ENCODE assay signal across 17 cellular contexts in genomic region chr3:13839766-13840340, GRCh38. TPM values are rescaled to one million over a fixed set of nuclear protein-coding genes. Genes with fewer than 3 reads are reported as not detected.
"Had no signal": no experiment of that assay in that cellular context is flagged by ENCODE, and none has a peak within 500 bp of the region (broad histone marks: within the 10 kb centered on the region; RNA-seq: fewer than 3 reads in every experiment).

No MANE protein-coding gene starts in this region.

- H3K9me3 Mint-ChIP-seq: activated CD4-positive, alpha-beta T cell treated with anti-CD3 and anti-CD28 coated beads, Interleukin-2, amount 10 ng/mL, durations not matched to agents 7 days and 5 days; activated naive CD8-positive, alpha-beta T cell treated with anti-CD3 and anti-CD28 coated beads, Interleukin-2, amount 10 ng/mL, durations not matched to agents 7 days and 5 days; activated T-cell treated with anti-CD3 and anti-CD28 coated beads, Interleukin-2, amount 50 U/mL, for 24 hours; activated T-helper 2 cell treated with anti-CD3 and anti-CD28 coated beads, Interferon-gamma antibody, Interleukin-2, Interleukin-4, amounts not matched to agents 10 μg/mL and 5 μg/mL and 100 μg/mL, durations not matched to agents 14 hours and 24 hours and 36 hours; naive thymus-derived CD8-positive, alpha-beta T cell had no signal

- DNase-seq: activated CD4-positive, alpha-beta T cell treated with anti-CD3 and anti-CD28 coated beads, Interleukin-2, amount 10 ng/mL, durations not matched to agents 7 days and 5 days; activated CD8-positive, alpha-beta T cell treated with anti-CD3 and anti-CD28 coated beads, Interleukin-2, amount 10 ng/mL, durations not matched to agents 7 days and 5 days; activated naive CD4-positive, alpha-beta T cell treated with Interleukin-2 at 50 U/mL for 16 hours; activated naive CD8-positive, alpha-beta T cell treated with anti-CD3 and anti-CD28 coated beads, Interleukin-2, amount 10 ng/mL, durations not matched to agents 7 days and 5 days; activated T-cell treated with anti-CD3 and anti-CD28 coated beads, Interleukin-2, amount 50 U/mL, for 24 hours; gastrocnemius medialis; heart left ventricle; kidney glomerular epithelial cell; mesendoderm; naive thymus-derived CD8-positive, alpha-beta T cell; stimulated activated CD4-positive, alpha-beta T cell treated with anti-CD3 and anti-CD28 coated beads, Interleukin-2, amount 100 ng/mL, for 24 hours; stimulated activated naive CD4-positive, alpha-beta T cell treated with Interleukin-2 at 50 U/mL for 16 hours; thyroid gland had no signal

- H3K79me2 ChIP-seq: parathyroid adenoma had no signal

- H3K9ac ChIP-seq: parathyroid adenoma had no signal

- H3K36me3 Mint-ChIP-seq: activated naive CD8-positive, alpha-beta T cell treated with anti-CD3 and anti-CD28 coated beads, Interleukin-2, amount 10 ng/mL, durations not matched to agents 7 days and 5 days had no signal

- H3K4me3 ChIP-seq: coronary artery, gastrocnemius medialis, heart left ventricle, thyroid gland had no signal

- H3K27me3 Mint-ChIP-seq: activated CD4-positive, alpha-beta T cell treated with anti-CD3 and anti-CD28 coated beads, Interleukin-2, amount 10 ng/mL, durations not matched to agents 7 days and 5 days; activated naive CD8-positive, alpha-beta T cell treated with anti-CD3 and anti-CD28 coated beads, Interleukin-2, amount 10 ng/mL, durations not matched to agents 7 days and 5 days; activated T-cell treated with anti-CD3 and anti-CD28 coated beads, Interleukin-2, amount 50 U/mL, for 24 hours had no signal

- H3K4me1 Mint-ChIP-seq: activated CD4-positive, alpha-beta T cell treated with anti-CD3 and anti-CD28 coated beads, Interleukin-2, amount 10 ng/mL, durations not matched to agents 7 days and 5 days; activated naive CD8-positive, alpha-beta T cell treated with anti-CD3 and anti-CD28 coated beads, Interleukin-2, amount 10 ng/mL, durations not matched to agents 7 days and 5 days had no signal

- H3K4me1 ChIP-seq: gastrocnemius medialis, heart left ventricle, parathyroid adenoma, thyroid gland had no signal

- H3K36me3 ChIP-seq: gastrocnemius medialis, heart left ventricle, thyroid gland had no signal

- H3K27ac Mint-ChIP-seq: activated CD4-positive, alpha-beta T cell treated with anti-CD3 and anti-CD28 coated beads, Interleukin-2, amount 10 ng/mL, durations not matched to agents 7 days and 5 days; activated CD8-positive, alpha-beta T cell treated with anti-CD3 and anti-CD28 coated beads, Interleukin-2, amount 10 ng/mL, durations not matched to agents 7 days and 5 days; activated naive CD8-positive, alpha-beta T cell treated with anti-CD3 and anti-CD28 coated beads, Interleukin-2, amount 10 ng/mL, durations not matched to agents 7 days and 5 days; activated T-cell treated with anti-CD3 and anti-CD28 coated beads, Interleukin-2, amount 50 U/mL, for 24 hours; activated T-helper 2 cell treated with anti-CD3 and anti-CD28 coated beads, Interferon-gamma antibody, Interleukin-2, Interleukin-4, amounts not matched to agents 10 μg/mL and 5 μg/mL and 100 μg/mL, durations not matched to agents 14 hours and 24 hours and 36 hours had no signal

- H3K27me3 ChIP-seq: gastrocnemius medialis, thyroid gland had no signal

- H3K4me3 Mint-ChIP-seq: activated CD4-positive, alpha-beta T cell treated with anti-CD3 and anti-CD28 coated beads, Interleukin-2, amount 10 ng/mL, durations not matched to agents 7 days and 5 days; activated CD8-positive, alpha-beta T cell treated with anti-CD3 and anti-CD28 coated beads, Interleukin-2, amount 10 ng/mL, durations not matched to agents 7 days and 5 days; activated naive CD8-positive, alpha-beta T cell treated with anti-CD3 and anti-CD28 coated beads, Interleukin-2, amount 10 ng/mL, durations not matched to agents 7 days and 5 days; activated T-cell treated with anti-CD3 and anti-CD28 coated beads, Interleukin-2, amount 50 U/mL, for 24 hours; naive thymus-derived CD8-positive, alpha-beta T cell had no signal

- H3K27ac ChIP-seq: coronary artery, gastrocnemius medialis, heart left ventricle, parathyroid adenoma, thyroid gland had no signal

- H2AFZ ChIP-seq: parathyroid adenoma had no signal

- H3K9me3 ChIP-seq: gastrocnemius medialis, heart left ventricle, thyroid gland had no signal

RNA-seq across cellular contexts. Expression of gene WNT7A, which starts 40.0 kb away (rescaled TPM):
- total RNA-seq: activated CD8-positive, alpha-beta T cell treated with anti-CD3 and anti-CD28 coated beads, Interleukin-2, amount 10 ng/mL, durations not matched to agents 7 days and 5 days; activated T-helper 2 cell treated with anti-CD3 and anti-CD28 coated beads, Interferon-gamma antibody, Interleukin-2, Interleukin-4, amounts not matched to agents 10 μg/mL and 5 μg/mL and 100 μg/mL, durations not matched to agents 14 hours and 24 hours and 36 hours; gastrocnemius medialis; heart left ventricle; liver; thyroid gland had no signal
- polyA plus RNA-seq: heart left ventricle, liver had no signal
